In the genomic region with DNA sequence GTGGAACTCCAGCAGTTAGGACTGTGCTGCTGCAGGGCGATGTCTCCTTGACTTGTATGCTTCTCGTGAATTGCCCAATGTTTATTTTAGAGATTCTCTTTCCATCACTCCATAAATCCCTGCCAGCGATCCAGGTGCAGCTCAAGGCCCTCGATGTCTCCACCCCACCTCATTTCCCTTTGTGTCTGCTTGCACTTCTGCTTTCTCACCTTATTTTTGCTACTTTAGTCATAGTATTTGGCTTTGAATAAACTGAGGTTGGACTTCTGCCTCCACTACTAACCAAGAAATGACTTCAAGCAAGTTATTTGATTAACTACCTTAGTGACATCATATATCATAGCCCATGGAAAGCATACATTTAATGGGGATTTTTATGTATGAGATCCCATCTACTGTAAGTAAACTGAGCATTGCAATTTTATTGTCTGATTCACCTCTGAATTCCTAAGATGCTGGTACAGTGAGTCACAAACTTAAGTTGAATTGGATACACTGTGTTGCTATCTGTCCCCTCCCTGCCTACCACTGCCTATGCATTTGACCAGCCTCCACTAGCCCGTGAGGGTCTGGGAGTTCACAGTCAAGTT, we compare ENCODE assay signal across 12 cellular contexts.
DNase-seq lines count a peak whose midpoint lies in the region; ATAC-seq, FAIRE-seq and TF ChIP-seq lines count a peak whose summit lies in the region.
"Had no signal": no experiment of that assay in that cellular context is flagged by ENCODE, and none has a peak within 500 bp of the region (broad histone marks: within the 10 kb centered on the region; RNA-seq: fewer than 3 reads in every experiment).

No MANE protein-coding gene starts in this region.

- H3K4me1 Mint-ChIP-seq in HFFc6 (ENCODE audit: low read depth) = peaks cover 42% of the 10 kb centered on the region

- TF ChIP-seq CTCF in A549 (IDR thresholded peaks at IDR 0.05) (no peak), HFFc6 (IDR thresholded peaks at IDR 0.05) (no peak), Panc1 (IDR thresholded peaks at IDR 0.05) (no peak), fibroblast of pulmonary artery (IDR thresholded peaks at IDR 0.05; ENCODE audit: low read length, missing control alignments) (no peak)

- POLR2A ChIA-PET in A549 (lab: Yijun Ruan, JAX) (no interaction called here), Panc1 (lab: Charles Lee) (no interaction called here)

- H3K27me3 Mint-ChIP-seq in HFFc6 (ENCODE audit: insufficient read depth) = no peaks in the 10 kb centered on the region

- WGBS in A549 (ENCODE audit: missing lambda C conversion rate) = 8% methylated on average over 5 of the region's 5 CpGs

- CTCF ChIA-PET in A549 (lab: Yijun Ruan, JAX) = no interaction called here
- CTCF ChIA-PET in Panc1 (lab: Charles Lee) = no interaction called here

- H3K9me3 Mint-ChIP-seq in HFFc6 = no peaks in the 10 kb centered on the region

- peak; percentile 49 to 54; a peak in 5 of 6 replicates for ATAC-seq in A549
- ATAC-seq in Panc1 = peak; percentile 94
- no peak for ATAC-seq in HG02759 (IDR thresholded peaks at IDR 0.05; ENCODE audit: unreplicated experiment)
- ATAC-seq: HCT116 had no signal

- peak overlapping the region; percentile 15; the same call in 1 of the 3 replicates for H3K4me2 ChIP-seq in A549

- TF ChIP-seq RAD21 in A549 (conservative IDR thresholded peaks at IDR 0.05 in 1 of 2, IDR thresholded peaks at IDR 0.05 in 1 of 2) = no peak

- no peaks in the 10 kb centered on the region for H3K36me3 Mint-ChIP-seq in HFFc6 (ENCODE audit: low read depth)

- no peaks in the 10 kb centered on the region for H3K27me3 ChIP-seq in Panc1 (ENCODE audit: control insufficient read depth, insufficient read depth, low read length)
- H3K27me3 ChIP-seq: Peyer's patch had no signal

- H3K36me3 ChIP-seq in Panc1 (ENCODE audit: control insufficient read depth, insufficient read depth, low read length) = no peaks in the 10 kb centered on the region
- H3K36me3 ChIP-seq: Peyer's patch had no signal

- no peak for TF ChIP-seq EP300 in A549 (IDR thresholded peaks at IDR 0.05)

- in situ Hi-C loops in Panc1 (cut with HindIII; ENCODE audit: low pct_unique_long_range_greater_than_20kb, low sequenced_read_pairs) = no loop called here

- H3K27ac ChIP-seq in A549 (no peak overlapping the region), Panc1 (ENCODE audit: low read length) (peak overlapping the region; percentile 89)
- H3K27ac ChIP-seq: Peyer's patch had no signal

- peak overlapping the region; percentile 14; the same call in 1 of the 2 replicates for H3K27ac Mint-ChIP-seq in HFFc6

- no peak for TF ChIP-seq POLR2A in A549 (IDR thresholded peaks at IDR 0.05; ENCODE audit: low read length)

- H3K9me3 ChIP-seq in A549 (no peaks in the 10 kb centered on the region), Panc1 (ENCODE audit: control insufficient read depth, insufficient read depth, low read depth, low read length) (no peaks in the 10 kb centered on the region)
- H3K9me3 ChIP-seq: Peyer's patch had no signal

- H3K4me1 ChIP-seq in A549 (peaks cover 3% of the 10 kb centered on the region; the same call in 1 of the 3 replicates), Panc1 (ENCODE audit: control insufficient read depth, insufficient read depth, low read length) (peaks cover 25% of the 10 kb centered on the region)
- H3K4me1 ChIP-seq: Peyer's patch had no signal

- intact Hi-C loops in Panc1 (cut with micrococcal nuclease; ENCODE audit: unreplicated experiment) = loop anchor here (5.0 kb wide), 1 partner anchor 70 kb away; no protein-coding TSS in a partner anchor

- H3K4me3 Mint-ChIP-seq in HFFc6 = peak overlapping the region; percentile 46; the same call in 1 of the 2 replicates

- no TSS peak for BruUV-seq in Panc1 (replicated peaks; lab: Mats Ljungman, UMichigan)

- FAIRE-seq in A549 (lab: Jason Lieb, UNC) = no peak

- H3K4me3 ChIP-seq in A549 (no peak overlapping the region), Panc1 (ENCODE audit: low read depth in 2 of 2, low read length in 2 of 2) (no peak overlapping the region), fibroblast of pulmonary artery (replicated peaks; ENCODE audit: low read depth, low read length) (no peak overlapping the region)
- H3K4me3 ChIP-seq: Peyer's patch had no signal

- DNase-seq in A549 (ENCODE audit: low read depth in 1 of 2, low spot score in 1 of 2) (peak; percentile 6 to 27), HFFc6 (peak; percentile 39), Panc1 (ENCODE audit: low read depth, low spot score) (peak; percentile 76), fibroblast of pulmonary artery (ENCODE audit: low read depth) (peak; percentile 1), putamen (ENCODE audit: low spot score) (no peak), NCI-H146 treated with DMSO at 0.1 percent for 48 hours (lab: John Stamatoyannopoulos, UW; ENCODE audit: unreplicated experiment) (no peak)
- DNase-seq in activated T-cell treated with anti-CD3 and anti-CD28 coated beads, Interleukin-2, amount 50 U/mL, for 1 hour = no peak
- DNase-seq: activated CD4-positive, CD25-positive, alpha-beta regulatory T cell; glutamatergic neuron; Peyer's patch had no signal

TF ChIP-seq in A549, 52 proteins besides CTCF, POLR2A, EP300 and RAD21:
- TF ChIP-seq HDAC2 (IDR thresholded peaks at IDR 0.05) (no peak), HOXB13 (CRISPR knock-in tag; IDR thresholded peaks at IDR 0.05; ENCODE audit: low read depth) (no peak), GATA3 (IDR thresholded peaks at IDR 0.05; ENCODE audit: borderline replicate concordance) (peak; percentile 27; the same call in 1 of the 2 replicates), REST (IDR thresholded peaks at IDR 0.05) (no peak), MYC (IDR thresholded peaks at IDR 0.05; ENCODE audit: borderline replicate concordance, low read length) (no peak), KDM5A (IDR thresholded peaks at IDR 0.05) (no peak)

Comparison
In these comparisons a context has a peak if more than half of its experiments do, and no peak if none do; other contexts are left out.
1. DNase-seq: peak in A549 (2 of 2), HFFc6 (single experiment), Panc1 (single experiment) and fibroblast of pulmonary artery (single experiment); none in putamen (single experiment), NCI-H146 treated with DMSO at 0.1 percent for 48 hours (single experiment) and activated T-cell treated with anti-CD3 and anti-CD28 coated beads, Interleukin-2, amount 50 U/mL, for 1 hour (single experiment).